In the genomic region with DNA sequence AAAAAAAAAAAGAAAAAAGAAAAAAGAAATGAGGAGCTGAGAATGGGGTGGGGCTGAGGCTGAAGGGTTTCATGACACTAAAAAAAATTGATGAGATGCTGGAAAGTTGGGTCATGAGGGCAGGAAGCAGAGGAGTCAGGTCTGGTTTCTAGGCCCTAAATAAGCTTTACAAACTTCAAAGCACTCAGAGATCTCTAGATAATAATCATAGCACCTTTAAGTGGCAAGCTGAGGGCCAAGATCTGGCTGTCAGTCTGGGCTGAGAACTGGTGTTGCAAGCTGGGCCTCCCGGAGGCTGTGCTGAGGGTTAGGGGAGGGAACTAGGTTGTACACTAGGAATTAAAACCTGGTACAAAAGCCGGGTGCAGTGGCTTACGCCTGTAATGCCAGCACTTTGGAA, we compare ENCODE assay signal across 12 cellular contexts. TPM values are rescaled to one million over a fixed set of nuclear protein-coding genes. Genes with fewer than 3 reads are reported as not detected.
DNase-seq lines count a peak whose midpoint lies in the region; ATAC-seq and FAIRE-seq lines count a peak whose summit lies in the region.
"Had no signal": no experiment of that assay in that cellular context is flagged by ENCODE, and none has a peak within 500 bp of the region (broad histone marks: within the 10 kb centered on the region; RNA-seq: fewer than 3 reads in every experiment).

No MANE protein-coding gene starts in this region.

- H3K9me3 Mint-ChIP-seq in T-cell = no peaks in the 10 kb centered on the region

- POLR2A ChIA-PET in T-cell (lab: Charles Lee) = interaction anchor here (0.5 to 1.0 kb wide), 13 partner anchors 16 to 213 kb away, joined by 3 to 10 read pairs (median 5); partner anchors contain the start of genes DCTPP1 (in 1 of the 2), ITGAL (in 1 of the 2), ZNF688 (in 1 of the 2) and ZNF747 (in 1 of the 2)

- FAIRE-seq in urothelium cell line (lab: Jason Lieb, UNC) = no peak
- FAIRE-seq: D721Med had no signal

- ATAC-seq in T-cell (replicated peaks in 1 of 4) = peak; percentile 85 to 92 (median 88)

- DNase-seq in T-cell (peak in 33 of 34 experiments; percentile 28 to 68 (median 57)), SW 1271 (lab: John Stamatoyannopoulos, UW) (no peak), urothelium cell line (ENCODE audit: low spot score) (no peak), NCI-H1105 treated with DMSO at 0.1 percent for 48 hours (lab: John Stamatoyannopoulos, UW) (no peak), caudate nucleus (lab: John Stamatoyannopoulos, UW) (no peak)
- peak; percentile 53 for DNase-seq in activated CD8-positive, alpha-beta memory T cell treated with anti-CD3 and anti-CD28 coated beads, Interleukin-2, amount 50 U/mL, for 1 hour (ENCODE audit: extremely low read depth)
- peak; percentile 66 for DNase-seq in effector CD4-positive, alpha-beta T cell
- peak; percentile 46 to 49 for DNase-seq in stimulated activated CD4-positive, alpha-beta T cell treated with anti-CD3 and anti-CD28 coated beads, Interleukin-4, amount 100 ng/mL, for 48 hours (ENCODE audit: low read depth in 2 of 2)
- DNase-seq: amygdala, H9, NCI-H2081 had no signal

- H3K27ac Mint-ChIP-seq in T-cell = peak overlapping the region; percentile 94 to 97
- H3K27ac Mint-ChIP-seq: H9 had no signal

- peaks cover 16% of the 10 kb centered on the region for H3K36me3 Mint-ChIP-seq in T-cell

- CTCF ChIA-PET in T-cell (lab: Charles Lee) = interaction anchor here (0.6 to 1.1 kb wide), 8 partner anchors 17 to 1348 kb away, joined by 3 to 22 read pairs (median 4); partner anchors contain the start of genes DCTPP1 (in 1 of the 2), ZNF48 (in 1 of the 2) and ZNF747 (in 1 of the 2)

- peak overlapping the region; percentile 52 to 76 (median 68) for H3K4me3 Mint-ChIP-seq in T-cell
- H3K4me3 Mint-ChIP-seq: H9 had no signal

- no peak overlapping the region for H3K27ac ChIP-seq in caudate nucleus (ENCODE audit: low read depth, low read length)

- peaks cover 59 to 67% (median 63%) of the 10 kb centered on the region in 3 donors for H3K4me1 Mint-ChIP-seq in T-cell

- no peaks in the 10 kb centered on the region for H3K27me3 Mint-ChIP-seq in T-cell

RNA-seq across cellular contexts. Expression of gene ZNF764, which starts 6.4 kb away (rescaled TPM):
- 10 to 100 TPM; 14.9 to 33.9 (median 27.3) TPM for total RNA-seq in T-cell

RNA-seq across cellular contexts. Expression of gene ZNF747, which starts 17.1 kb away (rescaled TPM):
- 10 to 100 TPM in 3 of 5 donors, 1 to 10 TPM in 2; 6.8 to 17.4 (median 14.2) TPM for total RNA-seq in T-cell

RNA-seq across cellular contexts. Expression of gene ZNF688, which starts 19.7 kb away (rescaled TPM):
- 10 to 100 TPM; 11.9 to 25.9 (median 20.7) TPM for total RNA-seq in T-cell

RNA-seq across cellular contexts. Expression of gene ZNF768, which starts 25.4 kb away (rescaled TPM):
- total RNA-seq in T-cell = 1 to 10 TPM; 5.0 to 8.3 (median 7.2) TPM

RNA-seq across cellular contexts. Expression of gene ZNF785, which starts 33.7 kb away (rescaled TPM):
- 10 to 100 TPM; 11.7 to 30.9 (median 26.6) TPM for total RNA-seq in T-cell

Comparison
In these comparisons a context has a peak if more than half of its experiments do, and no peak if none do; other contexts are left out.
1. DNase-seq: peak in T-cell (33 of 34), activated CD8-positive, alpha-beta memory T cell treated with anti-CD3 and anti-CD28 coated beads, Interleukin-2, amount 50 U/mL, for 1 hour (single experiment), effector CD4-positive, alpha-beta T cell (single experiment) and stimulated activated CD4-positive, alpha-beta T cell treated with anti-CD3 and anti-CD28 coated beads, Interleukin-4, amount 100 ng/mL, for 48 hours (2 of 2); none in SW 1271 (0 of 2), urothelium cell line (single experiment), NCI-H1105 treated with DMSO at 0.1 percent for 48 hours (single experiment) and caudate nucleus (0 of 61).